ENCODE assay signal across 1 cellular context in the genomic region with DNA sequence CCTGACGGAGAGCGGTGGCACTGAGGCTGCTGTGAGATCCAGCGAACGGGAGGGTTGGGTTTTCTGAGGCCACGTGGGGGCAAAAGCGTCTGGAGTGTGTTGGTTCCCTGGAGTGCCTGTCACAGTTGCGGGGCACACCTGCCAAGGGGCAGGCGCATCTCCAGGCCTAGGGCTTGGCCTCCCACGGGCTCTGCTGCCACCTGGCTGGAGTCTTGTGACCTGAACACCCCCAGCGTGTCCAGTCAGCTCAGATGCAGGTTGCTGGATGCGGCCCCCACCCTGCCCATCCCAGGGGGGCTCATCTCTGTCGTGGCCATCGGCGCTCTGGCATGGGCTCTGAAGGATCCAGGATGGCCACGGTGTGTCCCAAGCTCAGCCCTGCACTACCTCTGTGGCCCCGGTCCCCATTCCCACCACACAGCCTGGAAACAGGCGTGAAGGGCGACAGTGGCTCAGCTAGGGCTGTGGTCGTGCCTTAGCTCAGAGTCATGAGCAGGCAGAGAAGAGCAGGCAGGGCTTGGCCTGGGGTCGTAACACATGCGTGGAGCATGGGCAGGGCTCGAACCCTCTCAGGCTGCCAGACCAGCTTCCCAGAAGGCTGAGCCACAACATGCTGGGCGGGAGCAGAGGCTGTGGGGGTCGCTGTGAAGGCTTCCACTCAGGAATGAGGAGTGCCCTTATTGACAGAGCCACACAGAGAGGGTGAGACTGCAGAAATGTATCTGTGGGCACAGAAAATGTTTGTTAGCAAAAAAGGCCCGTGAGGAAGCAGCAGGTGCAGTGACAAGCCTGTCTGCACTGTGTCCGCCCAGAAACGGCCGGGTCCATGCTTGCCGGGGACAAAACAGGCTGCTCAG.
TF ChIP-seq lines count a peak whose summit lies in the region.

No MANE protein-coding gene starts in this region.

TF ChIP-seq in SK-N-SH, 30 proteins besides CTCF, POLR2A, EP300 and RAD21:
- TF ChIP-seq, protein P1, sequence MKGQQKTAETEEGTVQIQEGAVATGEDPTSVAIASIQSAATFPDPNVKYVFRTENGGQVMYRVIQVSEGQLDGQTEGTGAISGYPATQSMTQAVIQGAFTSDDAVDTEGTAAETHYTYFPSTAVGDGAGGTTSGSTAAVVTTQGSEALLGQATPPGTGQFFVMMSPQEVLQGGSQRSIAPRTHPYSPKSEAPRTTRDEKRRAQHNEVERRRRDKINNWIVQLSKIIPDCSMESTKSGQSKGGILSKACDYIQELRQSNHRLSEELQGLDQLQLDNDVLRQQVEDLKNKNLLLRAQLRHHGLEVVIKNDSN (IDR thresholded peaks at IDR 0.05; ENCODE audit: borderline replicate concordance, low read depth): no peak
- TF ChIP-seq RXRA (IDR thresholded peaks at IDR 0.05; ENCODE audit: borderline replicate concordance, low read depth) (no peak), ELF1 (IDR thresholded peaks at IDR 0.05) (no peak), SMC3 (IDR thresholded peaks at IDR 0.05; ENCODE audit: low read depth, low read length) (no peak)
- TF ChIP-seq, protein P2, sequence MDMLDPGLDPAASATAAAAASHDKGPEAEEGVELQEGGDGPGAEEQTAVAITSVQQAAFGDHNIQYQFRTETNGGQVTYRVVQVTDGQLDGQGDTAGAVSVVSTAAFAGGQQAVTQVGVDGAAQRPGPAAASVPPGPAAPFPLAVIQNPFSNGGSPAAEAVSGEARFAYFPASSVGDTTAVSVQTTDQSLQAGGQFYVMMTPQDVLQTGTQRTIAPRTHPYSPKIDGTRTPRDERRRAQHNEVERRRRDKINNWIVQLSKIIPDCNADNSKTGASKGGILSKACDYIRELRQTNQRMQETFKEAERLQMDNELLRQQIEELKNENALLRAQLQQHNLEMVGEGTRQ (IDR thresholded peaks at IDR 0.05; ENCODE audit: borderline replicate concordance, low read depth, low read length): no peak
- TF ChIP-seq, protein P3, sequence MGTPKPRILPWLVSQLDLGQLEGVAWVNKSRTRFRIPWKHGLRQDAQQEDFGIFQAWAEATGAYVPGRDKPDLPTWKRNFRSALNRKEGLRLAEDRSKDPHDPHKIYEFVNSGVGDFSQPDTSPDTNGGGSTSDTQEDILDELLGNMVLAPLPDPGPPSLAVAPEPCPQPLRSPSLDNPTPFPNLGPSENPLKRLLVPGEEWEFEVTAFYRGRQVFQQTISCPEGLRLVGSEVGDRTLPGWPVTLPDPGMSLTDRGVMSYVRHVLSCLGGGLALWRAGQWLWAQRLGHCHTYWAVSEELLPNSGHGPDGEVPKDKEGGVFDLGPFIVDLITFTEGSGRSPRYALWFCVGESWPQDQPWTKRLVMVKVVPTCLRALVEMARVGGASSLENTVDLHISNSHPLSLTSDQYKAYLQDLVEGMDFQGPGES (IDR thresholded peaks at IDR 0.05; ENCODE audit: low read depth, low read length): no peak
